Comparison of ENCODE assay signal across 8 cellular contexts in genomic region chr19:41323023-41323422, GRCh38. TPM values are rescaled to one million over a fixed set of nuclear protein-coding genes. Genes with fewer than 3 reads are reported as not detected.
DNase-seq lines count a peak whose midpoint lies in the region; TF ChIP-seq lines count a peak whose summit lies in the region.

No MANE protein-coding gene starts in this region.

- H3F3A ChIP-seq in neural progenitor cell (ENCODE audit: low read depth) = peaks cover 21% of the 10 kb centered on the region

- H3K4me1 ChIP-seq in uterus = peaks cover 10 to 46% of the 10 kb centered on the region in 2 donors
- H3K4me1 ChIP-seq in neural progenitor cell = peaks cover 18% of the 10 kb centered on the region

- H3K27me3 Mint-ChIP-seq in activated naive CD4-positive, alpha-beta T cell treated with anti-CD3 and anti-CD28 coated beads, Interleukin-2, amount 10 ng/mL, durations not matched to agents 7 days and 5 days = no peaks in the 10 kb centered on the region
- H3K27me3 Mint-ChIP-seq in neural progenitor cell (ENCODE audit: insufficient read depth, low read depth) = peaks cover 10% of the 10 kb centered on the region

- H3K36me3 ChIP-seq in brain microvascular endothelial cell (replicated peaks) (peaks cover 51% of the 10 kb centered on the region), uterus (no peaks in the 10 kb centered on the region), neural progenitor cell (no peaks in the 10 kb centered on the region)

- no peaks in the 10 kb centered on the region for H3K9me3 ChIP-seq in uterus
- H3K9me3 ChIP-seq in neural progenitor cell (ENCODE audit: low read depth) = no peaks in the 10 kb centered on the region

- H3K4me1 Mint-ChIP-seq in activated naive CD4-positive, alpha-beta T cell treated with anti-CD3 and anti-CD28 coated beads, Interleukin-2, amount 10 ng/mL, durations not matched to agents 7 days and 5 days = peaks cover 41% of the 10 kb centered on the region
- peaks cover 43% of the 10 kb centered on the region for H3K4me1 Mint-ChIP-seq in neural progenitor cell

- H3K27ac ChIP-seq in brain microvascular endothelial cell (peak overlapping the region; percentile 98), uterus (peak overlapping the region; percentile 96 to 99), neural progenitor cell (no peak overlapping the region)

- in situ Hi-C loops in brain microvascular endothelial cell (cut with HindIII; ENCODE audit: low pct_ligation_motif_present, low sequenced_read_pairs) = no loop called here

- H3K79me2 ChIP-seq in neural progenitor cell (ENCODE audit: low read depth) = no peaks in the 10 kb centered on the region

- no peak overlapping the region for H3K4me2 ChIP-seq in neural progenitor cell

- no peaks in the 10 kb centered on the region for H3K9me3 Mint-ChIP-seq in activated naive CD4-positive, alpha-beta T cell treated with anti-CD3 and anti-CD28 coated beads, Interleukin-2, amount 10 ng/mL, durations not matched to agents 7 days and 5 days
- H3K9me3 Mint-ChIP-seq in neural progenitor cell = no peaks in the 10 kb centered on the region

- peak; percentile 19 for TF ChIP-seq CTCF in brain microvascular endothelial cell (IDR thresholded peaks at IDR 0.05; ENCODE audit: low read depth, low read length, missing control alignments)
- TF ChIP-seq CTCF in uterus (IDR thresholded peaks at IDR 0.05) = no peak
- no peak for TF ChIP-seq CTCF in neural progenitor cell (IDR thresholded peaks at IDR 0.05)

- H3K27ac Mint-ChIP-seq in activated naive CD4-positive, alpha-beta T cell treated with anti-CD3 and anti-CD28 coated beads, Interleukin-2, amount 10 ng/mL, durations not matched to agents 7 days and 5 days = peak overlapping the region; percentile 47
- no peak overlapping the region for H3K27ac Mint-ChIP-seq in neural progenitor cell

- H3K9ac ChIP-seq in neural progenitor cell = no peak overlapping the region

- TF ChIP-seq POLR2A in uterus (IDR thresholded peaks at IDR 0.05) = no peak

- H2AFZ ChIP-seq in neural progenitor cell (replicated peaks) = no peak overlapping the region

- no peak overlapping the region for H3K4me3 Mint-ChIP-seq in activated naive CD4-positive, alpha-beta T cell treated with anti-CD3 and anti-CD28 coated beads, Interleukin-2, amount 10 ng/mL, durations not matched to agents 7 days and 5 days
- H3K4me3 Mint-ChIP-seq in neural progenitor cell = no peak overlapping the region

- H3K27me3 ChIP-seq in brain microvascular endothelial cell (replicated peaks) (no peaks in the 10 kb centered on the region), uterus (no peaks in the 10 kb centered on the region), neural progenitor cell (peaks cover 12% of the 10 kb centered on the region)

- no peak for DNase-seq in activated naive CD4-positive, alpha-beta T cell treated with anti-CD3 and anti-CD28 coated beads, Interleukin-2, amount 10 ng/mL, durations not matched to agents 7 days and 5 days
- DNase-seq in activated naive CD4-positive, alpha-beta T cell treated with anti-CD3 and anti-CD28 coated beads, Interleukin-2, amount 50 U/mL, for 16 hours = no peak
- DNase-seq in brain microvascular endothelial cell (peak; percentile 72), lung microvascular endothelial cell (ENCODE audit: low read depth in 2 of 2) (peak; percentile 63 to 92), uterus (peak; percentile 62 to 76), amniotic stem cell (lab: John Stamatoyannopoulos, UW) (no peak), neural progenitor cell (ENCODE audit: low spot score) (no peak), NCI-H2196 (lab: John Stamatoyannopoulos, UW; ENCODE audit: unreplicated experiment) (no peak)

- H3K4me3 ChIP-seq in brain microvascular endothelial cell (ENCODE audit: low read depth, low read length) (peak overlapping the region; percentile 24), uterus (no peak overlapping the region), neural progenitor cell (no peak overlapping the region)

- H3K36me3 Mint-ChIP-seq in activated naive CD4-positive, alpha-beta T cell treated with anti-CD3 and anti-CD28 coated beads, Interleukin-2, amount 10 ng/mL, durations not matched to agents 7 days and 5 days = peaks cover 57% of the 10 kb centered on the region
- peaks cover 5% of the 10 kb centered on the region for H3K36me3 Mint-ChIP-seq in neural progenitor cell

- CTCF ChIA-PET in activated naive CD4-positive, alpha-beta T cell treated with anti-CD3 and anti-CD28 coated beads, Interleukin-2, amount 10 ng/mL, durations not matched to agents 7 days and 5 days (lab: Charles Lee) = interaction anchor here (1.2 kb wide), 1 partner anchor 29 kb away, joined by 4 read pairs; no protein-coding TSS in a partner anchor

- peaks cover 21% of the 10 kb centered on the region for H4K20me1 ChIP-seq in neural progenitor cell (ENCODE audit: low read depth)

- intact Hi-C loops in uterus (cut with DNase I; ENCODE audit: low total_unique reads) = no loop called here

RNA-seq across cellular contexts. Expression of gene CCDC97, which starts 13.1 kb away (rescaled TPM):
- total RNA-seq in lung microvascular endothelial cell (4.4 and 8.7 TPM in 2 replicates), uterus (10 to 100 TPM in 2 of 4 donors, 1 to 10 TPM in 2; 4.4 to 38.0 (median 10.8) TPM), neural progenitor cell (ENCODE audit: low replicate concordance) (14.1 and 19.1 TPM in 2 replicates)

RNA-seq across cellular contexts. Expression of gene TGFB1, which starts 30.7 kb away (rescaled TPM):
- total RNA-seq in lung microvascular endothelial cell = 17.4 and 19.6 TPM in 2 replicates
- total RNA-seq in uterus = 10 to 100 TPM in 2 of 4 donors, 1 to 10 TPM in 2; 6.7 to 61.7 (median 15.7) TPM
- total RNA-seq in neural progenitor cell (ENCODE audit: low replicate concordance) = 0.65 and 1.3 TPM in 2 replicates

RNA-seq across cellular contexts. Expression of gene B9D2, which starts 40.9 kb away (rescaled TPM):
- total RNA-seq in lung microvascular endothelial cell = 6.3 and 6.9 TPM in 2 replicates
- total RNA-seq in uterus = 1 to 10 TPM in 2 of 4 donors, under 1 TPM in 1, not detected in 1; 0.29 to 6.2 (median 3.5) TPM
- 2.5 and 5.5 TPM in 2 replicates for total RNA-seq in neural progenitor cell (ENCODE audit: low replicate concordance)

RNA-seq across cellular contexts. Expression of gene TMEM91, which starts 53.3 kb away (rescaled TPM):
- total RNA-seq in lung microvascular endothelial cell (2.2 and 3.3 TPM in 2 replicates), uterus (10 to 100 TPM in 2 of 4 donors, 1 to 10 TPM in 2; 7.1 to 28.1 (median 10.9) TPM), neural progenitor cell (ENCODE audit: low replicate concordance) (4.5 and 10.7 TPM in 2 replicates)

RNA-seq across cellular contexts. Expression of gene HNRNPUL1, which starts 58.9 kb away (rescaled TPM):
- 42.1 and 53.0 TPM in 2 replicates for total RNA-seq in lung microvascular endothelial cell
- total RNA-seq in uterus = 100 to 1,000 TPM in 2 of 4 donors, 10 to 100 TPM in 2; 49.7 to 219 (median 87.4) TPM
- total RNA-seq in neural progenitor cell (ENCODE audit: low replicate concordance) = 126 and 188 TPM in 2 replicates

Comparison
In these comparisons a context has a peak if more than half of its experiments do, and no peak if none do; other contexts are left out.
1. DNase-seq: peak in brain microvascular endothelial cell (single experiment), lung microvascular endothelial cell (2 of 2) and uterus (2 of 2); none in activated naive CD4-positive, alpha-beta T cell treated with anti-CD3 and anti-CD28 coated beads, Interleukin-2, amount 10 ng/mL, durations not matched to agents 7 days and 5 days (single experiment), activated naive CD4-positive, alpha-beta T cell treated with anti-CD3 and anti-CD28 coated beads, Interleukin-2, amount 50 U/mL, for 16 hours (single experiment), amniotic stem cell (single experiment), neural progenitor cell (single experiment) and NCI-H2196 (single experiment).